Comparison of ENCODE assay signal across 6 cellular contexts in genomic region chr7:106984034-106984433, GRCh38.
"Had no signal": no experiment of that assay in that cellular context is flagged by ENCODE, and none has a peak within 500 bp of the region (broad histone marks: within the 10 kb centered on the region; RNA-seq: fewer than 3 reads in every experiment).

No MANE protein-coding gene starts in this region.

- ATAC-seq: HepG2 had no signal

- H3K27ac ChIP-seq: HL-60 had no signal

- FAIRE-seq: HepG2, HTR-8/SVneo had no signal

- DNase-seq: IMR-90, KBM-7, KG1 had no signal
